Comparison of ENCODE assay signal across 16 cellular contexts in genomic region chr1:1815606-1816281, GRCh38. TPM values are rescaled to one million over a fixed set of nuclear protein-coding genes. Genes with fewer than 3 reads are reported as not detected.
A peak's percentile ranks its signal among the peaks of the same experiment; 100 is the strongest.
DNase-seq lines count a peak whose midpoint lies in the region; ATAC-seq and TF ChIP-seq lines count a peak whose summit lies in the region.
"Had no signal": no experiment of that assay in that cellular context is flagged by ENCODE, and none has a peak within 500 bp of the region (broad histone marks: within the 10 kb centered on the region; RNA-seq: fewer than 3 reads in every experiment).

No MANE protein-coding gene starts in this region.

- DNase-seq in T-helper 2 cell treated with Interferon-gamma antibody and Interleukin-4, amounts not matched to agents 5 μg/mL and 100 μg/mL, for 36 hours (ENCODE audit: low spot score): no peak
- DNase-seq in T-helper 2 cell: no peak
- no peak for DNase-seq in activated CD8-positive, alpha-beta T cell treated with anti-CD3 and anti-CD28 coated beads for 36 hours
- DNase-seq in progenitor cell of endocrine pancreas (ENCODE audit: low spot score, unreplicated experiment): no peak
- DNase-seq in psoas muscle: no peak
- no peak for DNase-seq in DMS79 (lab: John Stamatoyannopoulos, UW)
- no peak for DNase-seq in NCI-H748 (lab: John Stamatoyannopoulos, UW; ENCODE audit: unreplicated experiment)
- DNase-seq: 8988T; activated CD4-positive, alpha-beta T cell treated with anti-CD3 and anti-CD28 coated beads, Interleukin-2, amount 50 U/mL, for 4 hours; BE2C; NCI-H1436 treated with DMSO at 0.1 percent for 48 hours; NCI-H2171 treated with DMSO at 0.1 percent for 48 hours; Peyer's patch had no signal

- intact Hi-C loops in activated CD8-positive, alpha-beta T cell treated with anti-CD3 and anti-CD28 coated beads for 36 hours (cut with micrococcal nuclease): no loop called here
- intact Hi-C loops in psoas muscle (cut with DNase I): no loop called here

- H3K4me1 Mint-ChIP-seq in T-helper 2 cell treated with Interferon-gamma antibody and Interleukin-4, amounts not matched to agents 5 μg/mL and 100 μg/mL, for 36 hours (ENCODE audit: low read depth): no peaks in the 10 kb centered on the region
- peaks cover 3% of the 10 kb centered on the region for H3K4me1 Mint-ChIP-seq in activated CD8-positive, alpha-beta T cell treated with anti-CD3 and anti-CD28 coated beads for 36 hours (ENCODE audit: low read depth)
- no peaks in the 10 kb centered on the region for H3K4me1 Mint-ChIP-seq in progenitor cell of endocrine pancreas (ENCODE audit: low read depth)

- no peaks in the 10 kb centered on the region for H3K9me3 ChIP-seq in psoas muscle
- H3K9me3 ChIP-seq: BE2C, Peyer's patch, suprapubic skin had no signal

- H3K4me3 Mint-ChIP-seq in T-helper 2 cell treated with Interferon-gamma antibody and Interleukin-4, amounts not matched to agents 5 μg/mL and 100 μg/mL, for 36 hours: no peak overlapping the region
- H3K4me3 Mint-ChIP-seq in activated CD8-positive, alpha-beta T cell treated with anti-CD3 and anti-CD28 coated beads for 36 hours: no peak overlapping the region
- no peak overlapping the region for H3K4me3 Mint-ChIP-seq in progenitor cell of endocrine pancreas (ENCODE audit: low read depth)

- no peaks in the 10 kb centered on the region for H3K9me3 Mint-ChIP-seq in T-helper 2 cell treated with Interferon-gamma antibody and Interleukin-4, amounts not matched to agents 5 μg/mL and 100 μg/mL, for 36 hours
- no peaks in the 10 kb centered on the region for H3K9me3 Mint-ChIP-seq in activated CD8-positive, alpha-beta T cell treated with anti-CD3 and anti-CD28 coated beads for 36 hours
- H3K9me3 Mint-ChIP-seq in progenitor cell of endocrine pancreas (ENCODE audit: low read depth): no peaks in the 10 kb centered on the region
- H3K9me3 Mint-ChIP-seq: activated T-helper 2 cell treated with anti-CD3 and anti-CD28 coated beads, Interferon-gamma antibody, Interleukin-2, Interleukin-4, amounts not matched to agents 10 μg/mL and 5 μg/mL and 100 μg/mL, durations not matched to agents 14 hours and 24 hours and 36 hours had no signal

- H3K27ac ChIP-seq in psoas muscle: no peak overlapping the region
- H3K27ac ChIP-seq: Peyer's patch, suprapubic skin had no signal

- H3K4me3 ChIP-seq in psoas muscle: no peak overlapping the region
- H3K4me3 ChIP-seq: Peyer's patch, suprapubic skin had no signal

- CTCF ChIA-PET in activated CD8-positive, alpha-beta T cell treated with anti-CD3 and anti-CD28 coated beads for 36 hours (lab: Charles Lee): no interaction called here

- TF ChIP-seq CTCF in activated CD8-positive, alpha-beta T cell treated with anti-CD3 and anti-CD28 coated beads for 36 hours (IDR thresholded peaks at IDR 0.05): no peak
- no peak for TF ChIP-seq CTCF in progenitor cell of endocrine pancreas (IDR thresholded peaks at IDR 0.05; ENCODE audit: unreplicated experiment)
- no peak for TF ChIP-seq CTCF in psoas muscle (IDR thresholded peaks at IDR 0.05)

- H3K36me3 ChIP-seq in psoas muscle (ENCODE audit: insufficient read depth in 1 of 2, low read depth in 1 of 2): peaks cover 4 to 58% of the 10 kb centered on the region in 2 donors

- peak overlapping the region; percentile 4 for H3K27ac Mint-ChIP-seq in T-helper 2 cell treated with Interferon-gamma antibody and Interleukin-4, amounts not matched to agents 5 μg/mL and 100 μg/mL, for 36 hours
- peak overlapping the region; percentile 27 for H3K27ac Mint-ChIP-seq in activated CD8-positive, alpha-beta T cell treated with anti-CD3 and anti-CD28 coated beads for 36 hours
- H3K27ac Mint-ChIP-seq in progenitor cell of endocrine pancreas: peak overlapping the region; percentile 88
- H3K27ac Mint-ChIP-seq: activated T-helper 2 cell treated with anti-CD3 and anti-CD28 coated beads, Interferon-gamma antibody, Interleukin-2, Interleukin-4, amounts not matched to agents 10 μg/mL and 5 μg/mL and 100 μg/mL, durations not matched to agents 14 hours and 24 hours and 36 hours had no signal

- POLR2A ChIA-PET in activated CD8-positive, alpha-beta T cell treated with anti-CD3 and anti-CD28 coated beads for 36 hours (lab: Charles Lee): interaction anchor here (0.9 to 1.1 kb wide), 2 partner anchors 11 to 66 kb away, joined by 3 read pairs; no protein-coding TSS in a partner anchor

- H3K4me1 ChIP-seq in psoas muscle: peaks cover 5% of the 10 kb centered on the region
- H3K4me1 ChIP-seq: BE2C, Peyer's patch, suprapubic skin had no signal

- H3K27me3 Mint-ChIP-seq in T-helper 2 cell treated with Interferon-gamma antibody and Interleukin-4, amounts not matched to agents 5 μg/mL and 100 μg/mL, for 36 hours (ENCODE audit: low read depth): no peaks in the 10 kb centered on the region
- H3K27me3 Mint-ChIP-seq in activated CD8-positive, alpha-beta T cell treated with anti-CD3 and anti-CD28 coated beads for 36 hours: no peaks in the 10 kb centered on the region
- H3K27me3 Mint-ChIP-seq in progenitor cell of endocrine pancreas: no peaks in the 10 kb centered on the region

- no peaks in the 10 kb centered on the region for H3K27me3 ChIP-seq in psoas muscle (ENCODE audit: insufficient read depth in 3 of 3, low read length in 2 of 3)
- H3K27me3 ChIP-seq: BE2C, Peyer's patch, suprapubic skin had no signal

- 88 to 94% (median 89%) methylated on average over 14 of the region's 14 CpGs for WGBS in psoas muscle, 3 donors

- ATAC-seq in activated CD8-positive, alpha-beta T cell treated with anti-CD3 and anti-CD28 coated beads for 36 hours: no peak
- ATAC-seq in esophagus mucosa (peak; percentile 25), psoas muscle (no peak)

- peaks cover 35% of the 10 kb centered on the region for H3K36me3 Mint-ChIP-seq in T-helper 2 cell treated with Interferon-gamma antibody and Interleukin-4, amounts not matched to agents 5 μg/mL and 100 μg/mL, for 36 hours (ENCODE audit: low read depth)
- H3K36me3 Mint-ChIP-seq in activated CD8-positive, alpha-beta T cell treated with anti-CD3 and anti-CD28 coated beads for 36 hours (ENCODE audit: low read depth): peaks cover 29% of the 10 kb centered on the region
- H3K36me3 Mint-ChIP-seq in progenitor cell of endocrine pancreas (ENCODE audit: insufficient read depth): peaks cover 26% of the 10 kb centered on the region

RNA-seq across cellular contexts. Expression of gene NADK, which starts 37.5 kb away (rescaled TPM):
- total RNA-seq in activated CD8-positive, alpha-beta T cell treated with anti-CD3 and anti-CD28 coated beads for 36 hours: 10 to 100 TPM; 57.3 to 65.6 TPM
- total RNA-seq in esophagus mucosa (31.8 TPM), progenitor cell of endocrine pancreas (86.6 and 87.8 TPM in 2 replicates), psoas muscle (10 to 100 TPM; 19.1 to 37.7 (median 28.7) TPM)
- polyA plus RNA-seq in psoas muscle: 10 to 100 TPM; 14.5 to 25.1 (median 22.5) TPM

Comparison
In these comparisons a context has a peak if more than half of its experiments do, and no peak if none do; other contexts are left out.
1. H3K27ac Mint-ChIP-seq: peak in every context shown above with its lines; median percentile 88 in progenitor cell of endocrine pancreas; 27 in activated CD8-positive, alpha-beta T cell treated with anti-CD3 and anti-CD28 coated beads for 36 hours; 4 in T-helper 2 cell treated with Interferon-gamma antibody and Interleukin-4, amounts not matched to agents 5 μg/mL and 100 μg/mL, for 36 hours.